1 cellular context compared by ENCODE assay signal in the genomic region with DNA sequence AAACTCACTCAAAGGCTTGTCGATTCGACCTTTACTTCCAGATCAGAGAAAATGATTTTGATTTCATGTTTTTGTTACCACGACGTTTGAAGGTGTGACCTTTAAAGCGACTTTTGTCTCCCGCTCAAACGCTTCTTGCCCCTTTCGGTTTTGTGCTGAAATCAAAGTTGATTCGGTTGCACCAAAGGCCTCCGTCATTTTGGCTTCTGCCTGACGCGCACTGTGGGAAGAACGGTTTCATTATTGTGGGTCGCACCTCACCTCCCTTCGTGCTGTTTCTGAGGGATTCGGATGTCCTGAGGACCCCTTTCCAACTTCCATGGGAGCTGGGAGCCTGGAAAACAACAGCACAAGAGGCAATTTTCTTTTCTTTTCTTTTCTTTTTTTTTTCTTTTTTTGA.
TF ChIP-seq lines count a peak whose summit lies in the region.

No MANE protein-coding gene starts in this region.

TF ChIP-seq in K562, 482 proteins besides CTCF, POLR2A, EP300 and RAD21:
- TF ChIP-seq, protein P1, sequence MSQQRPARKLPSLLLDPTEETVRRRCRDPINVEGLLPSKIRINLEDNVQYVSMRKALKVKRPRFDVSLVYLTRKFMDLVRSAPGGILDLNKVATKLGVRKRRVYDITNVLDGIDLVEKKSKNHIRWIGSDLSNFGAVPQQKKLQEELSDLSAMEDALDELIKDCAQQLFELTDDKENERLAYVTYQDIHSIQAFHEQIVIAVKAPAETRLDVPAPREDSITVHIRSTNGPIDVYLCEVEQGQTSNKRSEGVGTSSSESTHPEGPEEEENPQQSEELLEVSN (IDR thresholded peaks at IDR 0.05; ENCODE audit: borderline replicate concordance in 1 of 2, extremely low read depth in 1 of 2, insufficient read depth in 1 of 2, insufficient read length in 1 of 2, low read depth in 1 of 2, low read length in 1 of 2, poor library complexity in 1 of 2, severe bottlenecking in 1 of 2): peak in 1 of 2 experiments; percentile 20
- no peak for TF ChIP-seq ZNF184 (CRISPR knock-in tag; IDR thresholded peaks at IDR 0.05)
